1 cellular context compared by ENCODE assay signal in the genomic region with DNA sequence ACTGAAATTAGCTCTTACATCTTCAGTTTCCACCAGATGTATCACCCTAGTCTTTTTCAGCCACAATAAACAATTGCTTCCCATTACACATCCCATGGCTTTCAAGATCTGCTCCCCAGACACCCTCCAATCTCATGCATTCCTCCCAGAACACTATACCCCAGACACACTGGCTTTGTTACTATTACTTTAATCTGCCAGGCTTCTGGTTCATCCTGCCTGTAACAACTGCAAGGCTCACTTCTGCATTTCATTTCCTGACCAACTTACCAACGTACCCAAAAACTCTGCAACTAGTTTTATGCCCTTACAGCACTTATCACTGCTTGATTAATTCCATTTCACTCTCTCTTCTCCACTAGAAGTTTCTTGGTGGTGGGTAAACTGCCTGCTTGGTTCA.
A peak's percentile ranks its signal among the peaks of the same experiment; 100 is the strongest.
TF ChIP-seq lines count a peak whose summit lies in the region.

No MANE protein-coding gene starts in this region.

TF ChIP-seq in K562, 482 proteins besides CTCF, POLR2A, EP300 and RAD21:
- no peak for TF ChIP-seq CTCFL (IDR thresholded peaks at IDR 0.05; ENCODE audit: borderline replicate concordance, insufficient read depth, low read depth, low read length, poor library complexity, severe bottlenecking)
- TF ChIP-seq, protein P1, sequence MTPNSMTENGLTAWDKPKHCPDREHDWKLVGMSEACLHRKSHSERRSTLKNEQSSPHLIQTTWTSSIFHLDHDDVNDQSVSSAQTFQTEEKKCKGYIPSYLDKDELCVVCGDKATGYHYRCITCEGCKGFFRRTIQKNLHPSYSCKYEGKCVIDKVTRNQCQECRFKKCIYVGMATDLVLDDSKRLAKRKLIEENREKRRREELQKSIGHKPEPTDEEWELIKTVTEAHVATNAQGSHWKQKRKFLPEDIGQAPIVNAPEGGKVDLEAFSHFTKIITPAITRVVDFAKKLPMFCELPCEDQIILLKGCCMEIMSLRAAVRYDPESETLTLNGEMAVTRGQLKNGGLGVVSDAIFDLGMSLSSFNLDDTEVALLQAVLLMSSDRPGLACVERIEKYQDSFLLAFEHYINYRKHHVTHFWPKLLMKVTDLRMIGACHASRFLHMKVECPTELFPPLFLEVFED (CRISPR knock-in tag; conservative IDR thresholded peaks at IDR 0.05) = 0 out of 2 replicates have a peak, but pooled peaks have one; percentile 44
- TF ChIP-seq SUPT5H (IDR thresholded peaks at IDR 0.05) = peak; percentile 49
- TF ChIP-seq BCLAF1 (IDR thresholded peaks at IDR 0.05; ENCODE audit: borderline replicate concordance in 1 of 2, control insufficient read depth in 1 of 2, low read depth in 2 of 2, low read length in 1 of 2) = peak in 1 of 2 experiments; percentile 58; a peak in 1 of 4 replicates
- TF ChIP-seq SPI1 (IDR thresholded peaks at IDR 0.05; ENCODE audit: borderline replicate concordance, low read depth, low read length) = peak; percentile 34; the same call in 1 of the 2 replicates
- peak; percentile 8; the same call in 1 of the 2 replicates for TF ChIP-seq POLR2AphosphoS5 (IDR thresholded peaks at IDR 0.05; ENCODE audit: control insufficient read depth, insufficient read depth, low read depth, low read length)
- no peak for TF ChIP-seq KLF16 (IDR thresholded peaks at IDR 0.05)
TF ChIP-seq in K562: peak in this region for 5.
